In the genomic region with DNA sequence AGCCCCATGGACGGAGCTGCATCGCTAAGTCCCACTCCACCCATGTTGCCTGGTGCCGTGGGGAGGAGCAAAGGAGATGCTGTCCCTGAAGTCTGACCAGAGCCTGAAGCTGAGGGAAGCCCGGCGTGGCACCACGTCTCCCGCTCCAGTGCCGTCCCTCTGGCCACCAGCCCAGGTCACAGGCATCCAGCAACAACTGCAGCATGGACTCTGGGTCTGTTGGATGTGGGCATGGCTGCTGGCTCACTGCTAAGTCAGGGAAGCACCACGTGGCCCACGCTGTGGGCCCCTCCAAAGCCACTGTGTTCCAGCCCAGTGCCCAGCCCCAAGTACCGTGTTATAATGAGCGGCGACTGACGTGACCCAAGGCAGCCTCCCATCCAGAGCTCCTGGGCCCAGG, we compare ENCODE assay signal across 2 cellular contexts.
TF ChIP-seq lines count a peak whose summit lies in the region.

No MANE protein-coding gene starts in this region.

TF ChIP-seq in HepG2, 621 proteins besides CTCF, POLR2A, EP300 and RAD21 (continued from another document):
- TF ChIP-seq, protein P1, sequence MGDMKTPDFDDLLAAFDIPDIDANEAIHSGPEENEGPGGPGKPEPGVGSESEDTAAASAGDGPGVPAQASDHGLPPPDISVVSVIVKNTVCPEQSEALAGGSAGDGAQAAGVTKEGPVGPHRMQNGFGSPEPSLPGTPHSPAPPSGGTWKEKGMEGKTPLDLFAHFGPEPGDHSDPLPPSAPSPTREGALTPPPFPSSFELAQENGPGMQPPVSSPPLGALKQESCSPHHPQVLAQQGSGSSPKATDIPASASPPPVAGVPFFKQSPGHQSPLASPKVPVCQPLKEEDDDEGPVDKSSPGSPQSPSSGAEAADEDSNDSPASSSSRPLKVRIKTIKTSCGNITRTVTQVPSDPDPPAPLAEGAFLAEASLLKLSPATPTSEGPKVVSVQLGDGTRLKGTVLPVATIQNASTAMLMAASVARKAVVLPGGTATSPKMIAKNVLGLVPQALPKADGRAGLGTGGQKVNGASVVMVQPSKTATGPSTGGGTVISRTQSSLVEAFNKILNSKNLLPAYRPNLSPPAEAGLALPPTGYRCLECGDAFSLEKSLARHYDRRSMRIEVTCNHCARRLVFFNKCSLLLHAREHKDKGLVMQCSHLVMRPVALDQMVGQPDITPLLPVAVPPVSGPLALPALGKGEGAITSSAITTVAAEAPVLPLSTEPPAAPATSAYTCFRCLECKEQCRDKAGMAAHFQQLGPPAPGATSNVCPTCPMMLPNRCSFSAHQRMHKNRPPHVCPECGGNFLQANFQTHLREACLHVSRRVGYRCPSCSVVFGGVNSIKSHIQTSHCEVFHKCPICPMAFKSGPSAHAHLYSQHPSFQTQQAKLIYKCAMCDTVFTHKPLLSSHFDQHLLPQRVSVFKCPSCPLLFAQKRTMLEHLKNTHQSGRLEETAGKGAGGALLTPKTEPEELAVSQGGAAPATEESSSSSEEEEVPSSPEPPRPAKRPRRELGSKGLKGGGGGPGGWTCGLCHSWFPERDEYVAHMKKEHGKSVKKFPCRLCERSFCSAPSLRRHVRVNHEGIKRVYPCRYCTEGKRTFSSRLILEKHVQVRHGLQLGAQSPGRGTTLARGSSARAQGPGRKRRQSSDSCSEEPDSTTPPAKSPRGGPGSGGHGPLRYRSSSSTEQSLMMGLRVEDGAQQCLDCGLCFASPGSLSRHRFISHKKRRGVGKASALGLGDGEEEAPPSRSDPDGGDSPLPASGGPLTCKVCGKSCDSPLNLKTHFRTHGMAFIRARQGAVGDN (CRISPR knock-in tag; IDR thresholded peaks at IDR 0.05), result peak; percentile 3; the same call in 1 of the 2 replicates

TF ChIP-seq in H1, 55 proteins besides CTCF, POLR2A, EP300 and RAD21 (continued from another document):
- TF ChIP-seq CHD7 (IDR thresholded peaks at IDR 0.05; ENCODE audit: insufficient replicate concordance, low read length), result no peak
